Comparison of ENCODE assay signal across 1 cellular context in the genomic region with DNA sequence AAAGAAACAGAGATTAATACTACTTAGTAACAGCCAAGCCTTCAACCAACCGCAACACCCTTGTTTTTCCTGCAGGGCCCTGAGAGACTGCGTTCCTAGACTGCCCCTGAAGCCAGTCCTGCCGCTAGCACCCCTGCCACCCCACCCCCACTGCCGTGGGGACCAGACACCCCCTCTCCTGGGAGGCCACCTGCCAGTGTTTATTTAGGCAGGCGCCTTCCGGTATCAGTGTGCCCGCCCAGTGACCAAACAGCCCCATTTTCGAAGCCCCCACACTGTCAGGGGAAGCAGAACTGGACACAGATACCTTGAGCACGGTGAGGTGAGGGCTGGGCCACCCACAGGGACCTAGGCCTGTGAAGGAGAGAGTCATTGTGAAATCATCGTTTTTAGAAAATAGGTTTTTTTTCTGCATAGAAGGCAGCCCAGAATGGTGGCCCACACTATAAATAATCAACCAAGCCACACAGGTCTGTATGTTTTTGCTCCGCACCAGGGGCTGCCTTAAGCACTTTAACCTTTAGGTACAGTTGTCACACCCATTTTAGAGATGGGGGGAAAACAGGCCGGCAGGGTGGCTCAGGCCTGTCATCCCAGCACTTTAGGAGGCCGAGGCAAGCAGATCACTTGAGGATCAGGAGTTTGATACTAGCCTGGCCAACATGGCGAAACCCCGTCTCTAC.
TF ChIP-seq lines count a peak whose summit lies in the region.

No MANE protein-coding gene starts in this region.

TF ChIP-seq in HepG2, 621 proteins besides CTCF, POLR2A, EP300 and RAD21 (continued from another document and continues in another):
- no peak for TF ChIP-seq ZNF446 (CRISPR knock-in tag; IDR thresholded peaks at IDR 0.05)
- TF ChIP-seq ZNF230 (CRISPR knock-in tag; IDR thresholded peaks at IDR 0.05), result no peak
- no peak for TF ChIP-seq AKAP8 (CRISPR knock-in tag; IDR thresholded peaks at IDR 0.05)
- TF ChIP-seq ZNF468 (CRISPR knock-in tag; IDR thresholded peaks at IDR 0.05), result no peak
- no peak for TF ChIP-seq SNRNP70 (IDR thresholded peaks at IDR 0.05; ENCODE audit: low read depth, low read length)
- TF ChIP-seq, protein P1, sequence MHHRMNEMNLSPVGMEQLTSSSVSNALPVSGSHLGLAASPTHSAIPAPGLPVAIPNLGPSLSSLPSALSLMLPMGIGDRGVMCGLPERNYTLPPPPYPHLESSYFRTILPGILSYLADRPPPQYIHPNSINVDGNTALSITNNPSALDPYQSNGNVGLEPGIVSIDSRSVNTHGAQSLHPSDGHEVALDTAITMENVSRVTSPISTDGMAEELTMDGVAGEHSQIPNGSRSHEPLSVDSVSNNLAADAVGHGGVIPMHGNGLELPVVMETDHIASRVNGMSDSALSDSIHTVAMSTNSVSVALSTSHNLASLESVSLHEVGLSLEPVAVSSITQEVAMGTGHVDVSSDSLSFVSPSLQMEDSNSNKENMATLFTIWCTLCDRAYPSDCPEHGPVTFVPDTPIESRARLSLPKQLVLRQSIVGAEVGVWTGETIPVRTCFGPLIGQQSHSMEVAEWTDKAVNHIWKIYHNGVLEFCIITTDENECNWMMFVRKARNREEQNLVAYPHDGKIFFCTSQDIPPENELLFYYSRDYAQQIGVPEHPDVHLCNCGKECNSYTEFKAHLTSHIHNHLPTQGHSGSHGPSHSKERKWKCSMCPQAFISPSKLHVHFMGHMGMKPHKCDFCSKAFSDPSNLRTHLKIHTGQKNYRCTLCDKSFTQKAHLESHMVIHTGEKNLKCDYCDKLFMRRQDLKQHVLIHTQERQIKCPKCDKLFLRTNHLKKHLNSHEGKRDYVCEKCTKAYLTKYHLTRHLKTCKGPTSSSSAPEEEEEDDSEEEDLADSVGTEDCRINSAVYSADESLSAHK (CRISPR knock-in tag; IDR thresholded peaks at IDR 0.05; ENCODE audit: borderline replicate concordance), result no peak
- TF ChIP-seq ATF2 (CRISPR knock-in tag; IDR thresholded peaks at IDR 0.05), result peak; percentile 54; the same call in 1 of the 2 replicates
- peak; percentile 43; the same call in 1 of the 2 replicates for TF ChIP-seq HOMEZ (CRISPR knock-in tag; IDR thresholded peaks at IDR 0.05; ENCODE audit: low read depth)
- TF ChIP-seq AHDC1 (CRISPR knock-in tag; IDR thresholded peaks at IDR 0.05; ENCODE audit: borderline replicate concordance), result peak; percentile 31; the same call in 1 of the 2 replicates
- TF ChIP-seq ZNF234 (CRISPR knock-in tag; conservative IDR thresholded peaks at IDR 0.05), result no peak
- no peak for TF ChIP-seq RELA (CRISPR knock-in tag; IDR thresholded peaks at IDR 0.05)
- TF ChIP-seq PAWR (CRISPR knock-in tag; IDR thresholded peaks at IDR 0.05; ENCODE audit: borderline replicate concordance), result no peak
- 0 out of 2 replicates have a peak, but pooled peaks have one; percentile 31 for TF ChIP-seq REPIN1 (CRISPR knock-in tag; IDR thresholded peaks at IDR 0.05; ENCODE audit: borderline replicate concordance, low read depth)
- no peak for TF ChIP-seq ZNF709 (CRISPR knock-in tag; IDR thresholded peaks at IDR 0.05)
- no peak for TF ChIP-seq NKX3-1 (CRISPR knock-in tag; IDR thresholded peaks at IDR 0.05)
- peak; percentile 94 for TF ChIP-seq ZMYM3 (CRISPR knock-in tag; IDR thresholded peaks at IDR 0.05)
- no peak for TF ChIP-seq ZNF343 (CRISPR knock-in tag; IDR thresholded peaks at IDR 0.05)
- TF ChIP-seq POGZ (CRISPR knock-in tag; IDR thresholded peaks at IDR 0.05), result peak; percentile 42; the same call in 1 of the 2 replicates
- no peak for TF ChIP-seq ATF3 (CRISPR knock-in tag; IDR thresholded peaks at IDR 0.05)
- TF ChIP-seq, protein P2, sequence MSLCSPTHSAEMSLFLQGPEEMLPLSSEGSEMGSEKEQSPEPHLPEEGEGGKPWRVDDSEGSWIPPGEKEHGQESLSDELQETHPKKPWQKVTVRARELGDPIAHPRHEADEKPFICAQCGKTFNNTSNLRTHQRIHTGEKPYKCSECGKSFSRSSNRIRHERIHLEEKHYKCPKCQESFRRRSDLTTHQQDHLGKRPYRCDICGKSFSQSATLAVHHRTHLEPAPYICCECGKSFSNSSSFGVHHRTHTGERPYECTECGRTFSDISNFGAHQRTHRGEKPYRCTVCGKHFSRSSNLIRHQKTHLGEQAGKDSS (CRISPR knock-in tag; IDR thresholded peaks at IDR 0.05; ENCODE audit: borderline replicate concordance, low read depth), result peak; percentile 36; the same call in 1 of the 2 replicates
- no peak for TF ChIP-seq ZBTB21 (CRISPR knock-in tag; IDR thresholded peaks at IDR 0.05)
- peak; percentile 38; the same call in 1 of the 2 replicates for TF ChIP-seq ZMYM4 (CRISPR knock-in tag; IDR thresholded peaks at IDR 0.05)
- TF ChIP-seq ONECUT2 (CRISPR knock-in tag; IDR thresholded peaks at IDR 0.05), result no peak
- peak; percentile 70; the same call in 1 of the 2 replicates for TF ChIP-seq TFDP2 (CRISPR knock-in tag; IDR thresholded peaks at IDR 0.05)
- TF ChIP-seq ZFP82 (CRISPR knock-in tag; IDR thresholded peaks at IDR 0.05; ENCODE audit: borderline replicate concordance), result no peak
- TF ChIP-seq, protein P3, sequence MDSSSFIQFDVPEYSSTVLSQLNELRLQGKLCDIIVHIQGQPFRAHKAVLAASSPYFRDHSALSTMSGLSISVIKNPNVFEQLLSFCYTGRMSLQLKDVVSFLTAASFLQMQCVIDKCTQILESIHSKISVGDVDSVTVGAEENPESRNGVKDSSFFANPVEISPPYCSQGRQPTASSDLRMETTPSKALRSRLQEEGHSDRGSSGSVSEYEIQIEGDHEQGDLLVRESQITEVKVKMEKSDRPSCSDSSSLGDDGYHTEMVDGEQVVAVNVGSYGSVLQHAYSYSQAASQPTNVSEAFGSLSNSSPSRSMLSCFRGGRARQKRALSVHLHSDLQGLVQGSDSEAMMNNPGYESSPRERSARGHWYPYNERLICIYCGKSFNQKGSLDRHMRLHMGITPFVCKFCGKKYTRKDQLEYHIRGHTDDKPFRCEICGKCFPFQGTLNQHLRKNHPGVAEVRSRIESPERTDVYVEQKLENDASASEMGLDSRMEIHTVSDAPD (CRISPR knock-in tag; IDR thresholded peaks at IDR 0.05), result peak; percentile 62; the same call in 1 of the 2 replicates
- no peak for TF ChIP-seq BRCA1 (CRISPR knock-in tag; IDR thresholded peaks at IDR 0.05)
- TF ChIP-seq ZNF766 (CRISPR knock-in tag; IDR thresholded peaks at IDR 0.05; ENCODE audit: borderline replicate concordance), result no peak
- peak; percentile 85 for TF ChIP-seq BCL6 (CRISPR knock-in tag; IDR thresholded peaks at IDR 0.05)
- peak; percentile 94 for TF ChIP-seq TARDBP (CRISPR knock-in tag; IDR thresholded peaks at IDR 0.05)
- no peak for TF ChIP-seq MED13 (CRISPR knock-in tag; IDR thresholded peaks at IDR 0.05)
- no peak for TF ChIP-seq SIN3B (IDR thresholded peaks at IDR 0.05; ENCODE audit: low read length)
- TF ChIP-seq MLXIP (CRISPR knock-in tag; IDR thresholded peaks at IDR 0.05; ENCODE audit: borderline replicate concordance), result no peak
- no peak for TF ChIP-seq CENPX (CRISPR knock-in tag; IDR thresholded peaks at IDR 0.05)
- TF ChIP-seq ARNT2 (CRISPR knock-in tag; IDR thresholded peaks at IDR 0.05; ENCODE audit: low read depth), result 0 out of 2 replicates have a peak, but pooled peaks have one; percentile 1
